1 cellular context compared by ENCODE assay signal in genomic region chr2:102317715-102318114, GRCh38.
TF ChIP-seq lines count a peak whose summit lies in the region.

No MANE protein-coding gene starts in this region.

TF ChIP-seq in GM23338, 12 proteins besides CTCF, POLR2A, EP300 and RAD21 (continued from another document):
- no peak for TF ChIP-seq NANOG (IDR thresholded peaks at IDR 0.05; ENCODE audit: borderline replicate concordance)
- TF ChIP-seq ZNF462 (CRISPR knock-in tag; IDR thresholded peaks at IDR 0.05), result no peak
- no peak for TF ChIP-seq POLR2AphosphoS5 (IDR thresholded peaks at IDR 0.05; ENCODE audit: low read depth)
- no peak for TF ChIP-seq ETS1 (IDR thresholded peaks at IDR 0.05)
- no peak for TF ChIP-seq EZH2phosphoT487 (IDR thresholded peaks at IDR 0.05; ENCODE audit: unreplicated experiment)
